Comparison of ENCODE assay signal across 19 cellular contexts in the genomic region with DNA sequence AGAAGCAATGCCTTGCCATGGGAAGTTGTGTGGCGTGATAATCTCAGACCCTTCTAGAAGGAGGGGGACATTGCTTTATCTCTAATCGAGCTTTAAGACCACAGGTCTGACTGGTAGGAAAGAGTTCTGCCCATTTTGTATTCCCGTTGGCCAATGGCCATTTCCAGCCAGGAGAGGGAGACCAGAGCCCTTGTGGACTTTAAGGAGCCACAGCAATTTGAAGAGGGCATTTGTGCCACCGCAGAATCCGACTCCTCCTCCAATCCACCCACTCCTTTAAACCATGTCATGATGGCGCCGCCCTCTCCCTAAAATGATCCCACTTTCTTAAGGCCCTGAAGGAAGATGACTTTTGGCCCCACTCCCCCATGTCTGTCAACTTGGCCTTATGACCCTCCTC.
"Had no signal": no experiment of that assay in that cellular context is flagged by ENCODE, and none has a peak within 500 bp of the region (broad histone marks: within the 10 kb centered on the region; RNA-seq: fewer than 3 reads in every experiment).

No MANE protein-coding gene starts in this region.

- FAIRE-seq: endothelial cell of umbilical vein had no signal

- H3K27me3 ChIP-seq: foreskin keratinocyte, stomach, transverse colon had no signal

- DNase-seq: erythroblast; foreskin keratinocyte; immature natural killer cell; kidney; left cardiac atrium; left ventricle myocardium inferior; lower lobe of right lung; midbrain; retina; stimulated activated CD4-positive, alpha-beta T cell treated with anti-CD3 and anti-CD28 coated beads, Interleukin-2, amount 100 ng/mL, for 24 hours; stimulated activated CD4-positive, alpha-beta T cell treated with anti-CD3 and anti-CD28 coated beads, Interleukin-4, amount 100 ng/mL, for 4 hours; stimulated activated naive B cell treated with anti-CD40 and anti-IgM and Interleukin-4, amounts not matched to agents 10 μg/mL and 1 μg/mL and 100 μg/mL, for 72 hours; stomach; substantia nigra; transverse colon had no signal

- H3K27ac ChIP-seq: foreskin keratinocyte, left ventricle myocardium inferior, lower lobe of right lung, parathyroid adenoma, prostate gland, stomach, thoracic aorta, transverse colon had no signal

- H3K79me2 ChIP-seq: parathyroid adenoma had no signal

- H3K4me1 ChIP-seq: foreskin keratinocyte, left ventricle myocardium inferior, lower lobe of right lung, parathyroid adenoma, prostate gland, stomach, transverse colon had no signal

- H3K9ac ChIP-seq: parathyroid adenoma had no signal

- H3K36me3 ChIP-seq: left ventricle myocardium inferior, lower lobe of right lung, prostate gland, stomach, thoracic aorta, transverse colon had no signal

- H3K9me3 ChIP-seq: left ventricle myocardium inferior, lower lobe of right lung, prostate gland, thoracic aorta, transverse colon had no signal

- H3K4me3 ChIP-seq: left ventricle myocardium inferior, lower lobe of right lung, prostate gland, stomach, thoracic aorta, transverse colon had no signal

- H2AFZ ChIP-seq: parathyroid adenoma had no signal
